Comparison of ENCODE assay signal across 8 cellular contexts in the genomic region with DNA sequence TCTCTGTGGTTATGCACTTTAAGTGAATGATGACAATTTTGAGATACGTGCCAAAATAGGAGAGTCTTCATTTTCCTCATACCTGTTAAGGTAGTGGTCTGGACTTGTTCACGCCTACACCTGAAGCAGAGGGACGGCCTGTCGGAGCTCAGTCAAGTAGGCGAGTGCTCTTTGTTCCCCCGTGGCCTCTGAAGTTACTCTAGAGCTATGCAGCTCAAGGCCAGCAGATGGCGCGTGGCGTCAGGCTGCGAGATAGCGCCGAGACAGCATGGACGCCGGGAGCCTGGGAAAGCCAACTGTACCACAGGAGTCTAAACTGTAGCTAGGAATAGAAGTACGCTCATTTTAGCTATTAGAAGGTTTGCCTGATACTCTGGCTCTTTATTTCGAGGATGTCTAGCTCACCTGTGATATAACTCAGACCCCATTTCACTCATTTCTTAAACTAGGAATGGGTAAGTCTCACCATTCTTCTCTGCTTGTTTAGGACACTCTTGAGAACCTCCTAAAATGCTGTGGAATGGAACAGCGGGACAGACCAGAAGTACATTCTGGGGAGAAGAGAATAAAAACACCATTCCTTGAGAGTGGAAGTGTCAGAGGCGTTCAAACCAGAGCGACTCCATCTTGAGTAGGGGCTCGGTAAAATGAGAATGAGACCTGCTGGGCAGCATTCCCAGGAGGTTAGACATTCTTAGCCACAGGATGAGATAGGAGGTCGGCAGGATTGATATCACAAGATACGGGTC.
DNase-seq lines count a peak whose midpoint lies in the region; ATAC-seq, FAIRE-seq and TF ChIP-seq lines count a peak whose summit lies in the region.

No MANE protein-coding gene starts in this region.

- intact Hi-C loops in head of caudate nucleus (cut with DNase I) (no loop called here), posterior cingulate gyrus (cut with DNase I) (loop anchor here (1.0 kb wide), 1 partner anchor 530 kb away; no protein-coding TSS in a partner anchor), vagina (cut with DNase I) (no loop called here)

- no peak overlapping the region for H3K4me3 Mint-ChIP-seq in activated naive CD4-positive, alpha-beta T cell treated with anti-CD3 and anti-CD28 coated beads, Interleukin-2, amount 10 ng/mL, durations not matched to agents 7 days and 5 days

- H3K4me1 Mint-ChIP-seq in activated naive CD4-positive, alpha-beta T cell treated with anti-CD3 and anti-CD28 coated beads, Interleukin-2, amount 10 ng/mL, durations not matched to agents 7 days and 5 days: no peaks in the 10 kb centered on the region

- no peak overlapping the region for H3K27ac Mint-ChIP-seq in activated naive CD4-positive, alpha-beta T cell treated with anti-CD3 and anti-CD28 coated beads, Interleukin-2, amount 10 ng/mL, durations not matched to agents 7 days and 5 days

- DNase-seq in LHCN-M2 (ENCODE audit: low read depth) (peak; percentile 72), SK-MEL-5 (ENCODE audit: low read depth, low spot score) (peak; percentile 86), head of caudate nucleus (peak; percentile 51 to 88 (median 76)), posterior cingulate gyrus (peak; percentile 32 to 95 (median 73)), vagina (ENCODE audit: extremely low spot score in 2 of 2) (no peak)
- DNase-seq in activated naive CD4-positive, alpha-beta T cell treated with anti-CD3 and anti-CD28 coated beads, Interleukin-2, amount 10 ng/mL, durations not matched to agents 7 days and 5 days: peak; percentile 69

- no peaks in the 10 kb centered on the region for H3K27me3 ChIP-seq in vagina

- no peak overlapping the region for H3K4me3 ChIP-seq in vagina

- no peak for TF ChIP-seq POLR2A in vagina (IDR thresholded peaks at IDR 0.05)

- in situ Hi-C loops in SK-MEL-5 (cut with HindIII; ENCODE audit: low pct_unique_long_range_greater_than_20kb, low sequenced_read_pairs): no loop called here

- CTCF ChIA-PET in activated naive CD4-positive, alpha-beta T cell treated with anti-CD3 and anti-CD28 coated beads, Interleukin-2, amount 10 ng/mL, durations not matched to agents 7 days and 5 days (lab: Charles Lee): interaction anchor here (0.6 to 1.5 kb wide), 9 partner anchors 10 to 550 kb away, joined by 3 to 7 read pairs (median 3); no protein-coding TSS in a partner anchor

- no peak overlapping the region for H3K27ac ChIP-seq in vagina

- no peaks in the 10 kb centered on the region for H3K9me3 ChIP-seq in vagina

- H3K36me3 Mint-ChIP-seq in activated naive CD4-positive, alpha-beta T cell treated with anti-CD3 and anti-CD28 coated beads, Interleukin-2, amount 10 ng/mL, durations not matched to agents 7 days and 5 days: no peaks in the 10 kb centered on the region

- ATAC-seq in GM21737 (IDR thresholded peaks at IDR 0.05; ENCODE audit: unreplicated experiment): peak; percentile 98

- H3K9me3 Mint-ChIP-seq in activated naive CD4-positive, alpha-beta T cell treated with anti-CD3 and anti-CD28 coated beads, Interleukin-2, amount 10 ng/mL, durations not matched to agents 7 days and 5 days: no peaks in the 10 kb centered on the region

- peak; percentile 68 to 86 (median 75) for TF ChIP-seq CTCF in vagina (IDR thresholded peaks at IDR 0.05)

- no peaks in the 10 kb centered on the region for H3K36me3 ChIP-seq in vagina

- H3K27me3 Mint-ChIP-seq in activated naive CD4-positive, alpha-beta T cell treated with anti-CD3 and anti-CD28 coated beads, Interleukin-2, amount 10 ng/mL, durations not matched to agents 7 days and 5 days: peaks cover 8% of the 10 kb centered on the region

- H3K4me1 ChIP-seq in vagina: no peaks in the 10 kb centered on the region

- peak; percentile 77 for FAIRE-seq in G401.6 (lab: Jason Lieb, UNC)

Comparison
In these comparisons a context has a peak if more than half of its experiments do, and no peak if none do; other contexts are left out.
1. DNase-seq: peak in LHCN-M2 (single experiment), SK-MEL-5 (single experiment), activated naive CD4-positive, alpha-beta T cell treated with anti-CD3 and anti-CD28 coated beads, Interleukin-2, amount 10 ng/mL, durations not matched to agents 7 days and 5 days (single experiment), head of caudate nucleus (42 of 42) and posterior cingulate gyrus (10 of 10); none in vagina (0 of 2).